12 cellular contexts compared by ENCODE assay signal in genomic region chr16:88957887-88958577, GRCh38. TPM values are rescaled to one million over a fixed set of nuclear protein-coding genes. Genes with fewer than 3 reads are reported as not detected.
A peak's percentile ranks its signal among the peaks of the same experiment; 100 is the strongest.
DNase-seq lines count a peak whose midpoint lies in the region; ATAC-seq and TF ChIP-seq lines count a peak whose summit lies in the region.
"Had no signal": no experiment of that assay in that cellular context is flagged by ENCODE, and none has a peak within 500 bp of the region (broad histone marks: within the 10 kb centered on the region; RNA-seq: fewer than 3 reads in every experiment).

No MANE protein-coding gene starts in this region.

- H3K4me1 ChIP-seq in psoas muscle (no peaks in the 10 kb centered on the region), hepatocyte (ENCODE audit: insufficient read depth) (no peaks in the 10 kb centered on the region)
- H3K4me1 ChIP-seq: ascending aorta had no signal

- DNase-seq in activated CD4-positive, alpha-beta T cell treated with anti-CD3 and anti-CD28 coated beads for 36 hours, result peak; percentile 59
- no peak for DNase-seq in activated CD4-positive, alpha-beta T cell treated with anti-CD3 and anti-CD28 coated beads for 4 hours
- DNase-seq in SKM-1 treated with dmso at 0.1 percent for 144 hours (lab: John Stamatoyannopoulos, UW; ENCODE audit: unreplicated experiment) (peak; percentile 92), psoas muscle (peak; percentile 28 to 58), HT-29 (ENCODE audit: low spot score) (no peak), hepatocyte (ENCODE audit: low spot score) (no peak)
- DNase-seq in effector memory CD8-positive, alpha-beta T cell, result no peak
- DNase-seq: DND-41 had no signal

- no peaks in the 10 kb centered on the region for H4K20me1 ChIP-seq in hepatocyte (ENCODE audit: insufficient read depth, poor library complexity, severe bottlenecking)

- no peaks in the 10 kb centered on the region for H3K36me3 ChIP-seq in psoas muscle (ENCODE audit: insufficient read depth in 1 of 2, low read depth in 1 of 2)
- no peaks in the 10 kb centered on the region for H3K36me3 ChIP-seq in hepatocyte (replicated peaks; ENCODE audit: insufficient read depth, low read depth)
- H3K36me3 ChIP-seq: ascending aorta had no signal

- peaks cover 12% of the 10 kb centered on the region for H3K27me3 Mint-ChIP-seq in activated CD4-positive, alpha-beta T cell treated with anti-CD3 and anti-CD28 coated beads for 36 hours
- H3K27me3 Mint-ChIP-seq in effector memory CD8-positive, alpha-beta T cell, result peaks cover 36 to 64% of the 10 kb centered on the region in 2 donors

- no peak overlapping the region for H3K27ac Mint-ChIP-seq in activated CD4-positive, alpha-beta T cell treated with anti-CD3 and anti-CD28 coated beads for 36 hours
- peak overlapping the region in 1 of 2 donors; percentile 38 for H3K27ac Mint-ChIP-seq in effector memory CD8-positive, alpha-beta T cell

- H2AFZ ChIP-seq in hepatocyte, result no peak overlapping the region

- peak overlapping the region; percentile 4 for H3K4me3 ChIP-seq in psoas muscle
- no peak overlapping the region for H3K4me3 ChIP-seq in hepatocyte
- H3K4me3 ChIP-seq: ascending aorta had no signal

- intact Hi-C loops in activated CD4-positive, alpha-beta T cell treated with anti-CD3 and anti-CD28 coated beads for 36 hours (cut with DNase I, micrococcal nuclease), result no loop called here
- intact Hi-C loops in psoas muscle (cut with DNase I), result no loop called here

- TF ChIP-seq CTCF in psoas muscle (IDR thresholded peaks at IDR 0.05) (no peak), hepatocyte (IDR thresholded peaks at IDR 0.05; ENCODE audit: poor library complexity) (no peak)

- H3K27ac ChIP-seq in psoas muscle (no peak overlapping the region), hepatocyte (no peak overlapping the region)
- H3K27ac ChIP-seq: 22Rv1, ascending aorta, RWPE1 had no signal

- POLR2A ChIA-PET in activated CD4-positive, alpha-beta T cell treated with anti-CD3 and anti-CD28 coated beads for 36 hours (lab: Charles Lee), result no interaction called here

- H3K4me1 Mint-ChIP-seq in activated CD4-positive, alpha-beta T cell treated with anti-CD3 and anti-CD28 coated beads for 36 hours, result peaks cover 17% of the 10 kb centered on the region
- H3K4me1 Mint-ChIP-seq in effector memory CD8-positive, alpha-beta T cell (ENCODE audit: low read depth in 2 of 2), result peaks cover 8 to 21% of the 10 kb centered on the region in 2 donors

- no peaks in the 10 kb centered on the region for H3K36me3 Mint-ChIP-seq in activated CD4-positive, alpha-beta T cell treated with anti-CD3 and anti-CD28 coated beads for 36 hours (ENCODE audit: low read depth)
- peaks cover 4% of the 10 kb centered on the region for H3K36me3 Mint-ChIP-seq in effector memory CD8-positive, alpha-beta T cell (ENCODE audit: insufficient read depth)

- no peak overlapping the region for H3K4me2 ChIP-seq in hepatocyte

- CTCF ChIA-PET in activated CD4-positive, alpha-beta T cell treated with anti-CD3 and anti-CD28 coated beads for 36 hours (lab: Charles Lee), result interaction anchor here (1.4 kb wide), 1 partner anchor 9 kb away, joined by 4 read pairs; no protein-coding TSS in a partner anchor

- no peaks in the 10 kb centered on the region for H3K9me3 Mint-ChIP-seq in activated CD4-positive, alpha-beta T cell treated with anti-CD3 and anti-CD28 coated beads for 36 hours (ENCODE audit: low read depth)
- H3K9me3 Mint-ChIP-seq in effector memory CD8-positive, alpha-beta T cell, result no peaks in the 10 kb centered on the region

- no peaks in the 10 kb centered on the region for H3K9me3 ChIP-seq in psoas muscle
- H3K9me3 ChIP-seq in hepatocyte (ENCODE audit: low read depth), result no peaks in the 10 kb centered on the region
- H3K9me3 ChIP-seq: ascending aorta had no signal

- peak overlapping the region; percentile 29 for H3K4me3 Mint-ChIP-seq in activated CD4-positive, alpha-beta T cell treated with anti-CD3 and anti-CD28 coated beads for 36 hours
- peak overlapping the region; percentile 23 to 70 for H3K4me3 Mint-ChIP-seq in effector memory CD8-positive, alpha-beta T cell

- H3K9me2 ChIP-seq in hepatocyte (replicated peaks; ENCODE audit: insufficient read depth), result no peaks in the 10 kb centered on the region

- peak; percentile 83 for ATAC-seq in activated CD4-positive, alpha-beta T cell treated with anti-CD3 and anti-CD28 coated beads for 36 hours
- peak; percentile 31 for ATAC-seq in effector memory CD8-positive, alpha-beta T cell (replicated peaks)
- ATAC-seq in psoas muscle, result no peak
- no peak for ATAC-seq in HG02981 (IDR thresholded peaks at IDR 0.05; ENCODE audit: unreplicated experiment)

- peaks cover 0 to 38% (median 12%) of the 10 kb centered on the region in 3 donors for H3K27me3 ChIP-seq in psoas muscle (ENCODE audit: insufficient read depth in 3 of 3, low read length in 2 of 3)
- no peaks in the 10 kb centered on the region for H3K27me3 ChIP-seq in hepatocyte
- H3K27me3 ChIP-seq: ascending aorta had no signal

- WGBS in psoas muscle, 3 donors, result 88 to 90% (median 89%) methylated on average over 23 to 25 of the region's 25 CpGs
- 88% methylated on average over 25 of the region's 25 CpGs for WGBS in hepatocyte (ENCODE audit: low lambda C conversion rate, missing lambda C conversion rate)

- H3K79me2 ChIP-seq in hepatocyte, result no peaks in the 10 kb centered on the region

RNA-seq across cellular contexts. Expression of gene CBFA2T3, which starts 19.0 kb away (rescaled TPM):
- under 1 TPM; 0.30 to 0.34 TPM for total RNA-seq in activated CD4-positive, alpha-beta T cell treated with anti-CD3 and anti-CD28 coated beads for 36 hours
- total RNA-seq in psoas muscle (10 to 100 TPM in 1 of 4 donors, 1 to 10 TPM in 3; 4.7 to 15.0 (median 6.7) TPM), hepatocyte (0.07 TPM in 1 of 2 replicates, not detected in the other)
- polyA plus RNA-seq in psoas muscle (1 to 10 TPM; 2.6 to 6.0 (median 3.4) TPM), hepatocyte (1.1 and 1.5 TPM in 2 replicates)
- total RNA-seq in HT-29 (2014; rRNA removed; shearing (Covaris generic)), result 0.03 TPM in 1 of 2 replicates, not detected in the other

Comparison
In these comparisons a context has a peak if more than half of its experiments do, and no peak if none do; other contexts are left out.
1. DNase-seq: peak in activated CD4-positive, alpha-beta T cell treated with anti-CD3 and anti-CD28 coated beads for 36 hours (single experiment), SKM-1 treated with dmso at 0.1 percent for 144 hours (single experiment) and psoas muscle (2 of 2); none in activated CD4-positive, alpha-beta T cell treated with anti-CD3 and anti-CD28 coated beads for 4 hours (0 of 2), effector memory CD8-positive, alpha-beta T cell (0 of 3), HT-29 (single experiment) and hepatocyte (single experiment).
2. ATAC-seq: peak in activated CD4-positive, alpha-beta T cell treated with anti-CD3 and anti-CD28 coated beads for 36 hours (single experiment) and effector memory CD8-positive, alpha-beta T cell (single experiment); none in psoas muscle (0 of 4) and HG02981 (single experiment).